Comparison of ENCODE assay signal across 10 cellular contexts in the genomic region with DNA sequence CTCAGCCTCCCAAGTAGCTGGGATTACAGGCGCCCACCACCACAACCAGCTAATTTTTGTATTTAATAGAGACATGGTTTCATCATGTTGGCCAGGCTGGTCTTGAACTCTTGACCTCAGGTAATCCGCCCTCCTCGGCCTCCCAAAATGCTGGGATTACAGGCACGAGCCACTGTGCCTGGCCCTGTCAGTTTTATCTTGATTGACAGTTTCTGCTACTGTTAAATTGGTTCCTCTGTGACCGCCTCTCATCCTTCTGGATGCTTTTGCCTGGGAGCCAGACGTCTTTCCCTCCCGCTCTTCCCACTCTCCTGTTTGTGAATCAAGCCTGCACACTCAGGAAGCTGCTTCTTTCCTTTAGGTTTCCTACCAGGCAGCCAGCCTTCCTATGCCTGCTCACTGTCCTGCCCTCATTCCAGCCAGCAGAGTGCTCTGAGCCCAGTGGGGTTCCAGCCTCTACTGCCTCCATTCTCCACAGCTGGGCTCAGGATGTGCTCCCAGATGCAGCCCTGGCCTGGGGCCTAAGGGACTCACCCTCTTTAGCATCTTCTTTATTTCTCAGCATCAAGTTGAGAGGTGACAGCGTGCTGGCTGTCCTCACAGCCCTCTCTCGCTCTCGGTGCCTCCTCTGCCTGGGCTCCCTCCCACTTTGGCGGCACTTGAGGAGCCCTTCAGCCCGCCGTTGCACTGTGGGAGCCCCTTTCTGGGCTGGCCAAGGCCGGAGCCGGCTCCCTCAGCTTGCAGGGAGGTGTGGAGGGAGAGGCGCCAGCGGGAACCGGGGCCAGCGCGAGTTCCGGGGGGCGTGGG. TPM values are rescaled to one million over a fixed set of nuclear protein-coding genes. Genes with fewer than 3 reads are reported as not detected.
A peak's percentile ranks its signal among the peaks of the same experiment; 100 is the strongest.
DNase-seq lines count a peak whose midpoint lies in the region; ATAC-seq and TF ChIP-seq lines count a peak whose summit lies in the region.
"Not testable (repeated sequence)": the region's sequence is repeated elsewhere in the genome, so short reads cannot be mapped to it uniquely, and the experiment has no call there.
"Had no signal": no experiment of that assay in that cellular context is flagged by ENCODE, and none has a peak within 500 bp of the region (broad histone marks: within the 10 kb centered on the region; RNA-seq: fewer than 3 reads in every experiment).

No MANE protein-coding gene starts in this region.

- ATAC-seq in activated T-helper 17 cell treated with anti-CD3 and anti-CD28 coated beads, Interleukin-2, amount 50 U/mL, for 72 hours (replicated peaks): not testable (repeated sequence)
- ATAC-seq in stimulated activated naive CD8-positive, alpha-beta T cell treated with anti-CD3 and anti-CD28 coated beads, Interleukin-15, amount 100 ng/mL, for 72 hours: peak; percentile 42

- DNase-seq in GM20000 (ENCODE audit: low spot score) (peak; percentile 22), hepatic stellate cell (ENCODE audit: low spot score) (peak; percentile 2), mesenteric fat pad (ENCODE audit: low spot score) (peak; percentile 62), osteocyte (ENCODE audit: extremely low spot score, unreplicated experiment) (peak; percentile 73)
- not testable (repeated sequence) for DNase-seq in endothelial cell (ENCODE audit: low spot score); stimulated activated naive CD8-positive, alpha-beta T cell treated with anti-CD3 and anti-CD28 coated beads, Interleukin-15, amount 100 ng/mL, for 72 hours

- H3K36me3 Mint-ChIP-seq in activated T-helper 17 cell treated with anti-CD3 and anti-CD28 coated beads, Interleukin-2, amount 50 U/mL, for 72 hours (ENCODE audit: low read depth); endothelial cell (ENCODE audit: low read depth, unreplicated experiment); osteocyte (ENCODE audit: unreplicated experiment): not testable (repeated sequence)

- peak overlapping the region; percentile 81 for H3K27ac Mint-ChIP-seq in activated T-helper 17 cell treated with anti-CD3 and anti-CD28 coated beads, Interleukin-2, amount 50 U/mL, for 72 hours
- H3K27ac Mint-ChIP-seq in endothelial cell (ENCODE audit: unreplicated experiment): peak overlapping the region; percentile 75
- not testable (repeated sequence) for H3K27ac Mint-ChIP-seq in osteocyte (ENCODE audit: unreplicated experiment); stimulated activated naive CD8-positive, alpha-beta T cell treated with anti-CD3 and anti-CD28 coated beads, Interleukin-15, amount 100 ng/mL, for 72 hours

- peaks cover 18% of the 10 kb centered on the region for H3K4me1 Mint-ChIP-seq in activated T-helper 17 cell treated with anti-CD3 and anti-CD28 coated beads, Interleukin-2, amount 50 U/mL, for 72 hours
- H3K4me1 Mint-ChIP-seq in endothelial cell (ENCODE audit: unreplicated experiment): peaks cover 49% of the 10 kb centered on the region
- not testable (repeated sequence) for H3K4me1 Mint-ChIP-seq in osteocyte (ENCODE audit: unreplicated experiment)
- H3K4me1 Mint-ChIP-seq in stimulated activated naive CD8-positive, alpha-beta T cell treated with anti-CD3 and anti-CD28 coated beads, Interleukin-15, amount 100 ng/mL, for 72 hours: peaks cover 27% of the 10 kb centered on the region

- H3K27me3 Mint-ChIP-seq in activated T-helper 17 cell treated with anti-CD3 and anti-CD28 coated beads, Interleukin-2, amount 50 U/mL, for 72 hours; stimulated activated naive CD8-positive, alpha-beta T cell treated with anti-CD3 and anti-CD28 coated beads, Interleukin-15, amount 100 ng/mL, for 72 hours: not testable (repeated sequence)
- H3K27me3 Mint-ChIP-seq in endothelial cell (ENCODE audit: unreplicated experiment) (peaks cover 19% of the 10 kb centered on the region), osteocyte (ENCODE audit: unreplicated experiment) (peaks cover 13% of the 10 kb centered on the region)

- not testable (repeated sequence) for TF ChIP-seq CTCF in GM20000 (IDR thresholded peaks at IDR 0.05; ENCODE audit: extremely low read depth, missing control alignments); endothelial cell (IDR thresholded peaks at IDR 0.05; ENCODE audit: unreplicated experiment); osteocyte (IDR thresholded peaks at IDR 0.05)

- not testable (repeated sequence) for H3K9me3 Mint-ChIP-seq in activated T-helper 17 cell treated with anti-CD3 and anti-CD28 coated beads, Interleukin-2, amount 50 U/mL, for 72 hours; endothelial cell (ENCODE audit: unreplicated experiment); osteocyte (ENCODE audit: unreplicated experiment); stimulated activated naive CD8-positive, alpha-beta T cell treated with anti-CD3 and anti-CD28 coated beads, Interleukin-15, amount 100 ng/mL, for 72 hours

- not testable (repeated sequence) for H3K4me3 Mint-ChIP-seq in activated T-helper 17 cell treated with anti-CD3 and anti-CD28 coated beads, Interleukin-2, amount 50 U/mL, for 72 hours; endothelial cell (ENCODE audit: unreplicated experiment); osteocyte (ENCODE audit: unreplicated experiment); stimulated activated naive CD8-positive, alpha-beta T cell treated with anti-CD3 and anti-CD28 coated beads, Interleukin-15, amount 100 ng/mL, for 72 hours

RNA-seq across cellular contexts. Expression of a gene that starts 5.0 kb away (rescaled TPM):
- total RNA-seq in activated T-helper 17 cell treated with anti-CD3 and anti-CD28 coated beads, Interleukin-2, amount 50 U/mL, for 72 hours: under 1 TPM; 0.11 to 0.32 TPM
- total RNA-seq in endothelial cell (ENCODE audit: unreplicated experiment) (0.23 TPM), mesenteric fat pad (0.35 TPM), osteocyte (not detected in 2 replicates)
- total RNA-seq: Calu3, H4, HepG2 had no signal
